ENCODE assay signal across 1 cellular context in the genomic region with DNA sequence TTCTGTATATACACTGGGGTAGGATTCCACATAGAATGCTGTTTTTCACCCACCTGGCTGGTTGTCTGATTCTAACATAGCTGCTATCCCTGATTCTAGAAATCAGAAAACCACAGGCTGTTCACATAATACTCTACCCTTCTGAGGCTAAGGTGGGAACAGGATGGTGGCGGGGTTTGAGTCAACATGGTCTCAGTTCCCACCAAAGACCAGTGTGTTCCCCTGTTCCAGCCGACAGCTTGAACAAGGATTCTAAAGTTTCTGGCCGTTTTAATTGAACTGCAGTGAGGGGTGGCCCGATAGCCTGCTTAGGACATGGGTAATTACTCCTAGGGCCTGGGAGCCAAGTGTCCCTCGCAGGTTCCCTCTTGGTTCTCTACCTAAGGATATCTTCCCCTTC.
TF ChIP-seq lines count a peak whose summit lies in the region.

No MANE protein-coding gene starts in this region.

TF ChIP-seq in WTC11, 78 proteins besides CTCF, POLR2A, EP300 and RAD21 (continued from another document):
- TF ChIP-seq, protein P1, sequence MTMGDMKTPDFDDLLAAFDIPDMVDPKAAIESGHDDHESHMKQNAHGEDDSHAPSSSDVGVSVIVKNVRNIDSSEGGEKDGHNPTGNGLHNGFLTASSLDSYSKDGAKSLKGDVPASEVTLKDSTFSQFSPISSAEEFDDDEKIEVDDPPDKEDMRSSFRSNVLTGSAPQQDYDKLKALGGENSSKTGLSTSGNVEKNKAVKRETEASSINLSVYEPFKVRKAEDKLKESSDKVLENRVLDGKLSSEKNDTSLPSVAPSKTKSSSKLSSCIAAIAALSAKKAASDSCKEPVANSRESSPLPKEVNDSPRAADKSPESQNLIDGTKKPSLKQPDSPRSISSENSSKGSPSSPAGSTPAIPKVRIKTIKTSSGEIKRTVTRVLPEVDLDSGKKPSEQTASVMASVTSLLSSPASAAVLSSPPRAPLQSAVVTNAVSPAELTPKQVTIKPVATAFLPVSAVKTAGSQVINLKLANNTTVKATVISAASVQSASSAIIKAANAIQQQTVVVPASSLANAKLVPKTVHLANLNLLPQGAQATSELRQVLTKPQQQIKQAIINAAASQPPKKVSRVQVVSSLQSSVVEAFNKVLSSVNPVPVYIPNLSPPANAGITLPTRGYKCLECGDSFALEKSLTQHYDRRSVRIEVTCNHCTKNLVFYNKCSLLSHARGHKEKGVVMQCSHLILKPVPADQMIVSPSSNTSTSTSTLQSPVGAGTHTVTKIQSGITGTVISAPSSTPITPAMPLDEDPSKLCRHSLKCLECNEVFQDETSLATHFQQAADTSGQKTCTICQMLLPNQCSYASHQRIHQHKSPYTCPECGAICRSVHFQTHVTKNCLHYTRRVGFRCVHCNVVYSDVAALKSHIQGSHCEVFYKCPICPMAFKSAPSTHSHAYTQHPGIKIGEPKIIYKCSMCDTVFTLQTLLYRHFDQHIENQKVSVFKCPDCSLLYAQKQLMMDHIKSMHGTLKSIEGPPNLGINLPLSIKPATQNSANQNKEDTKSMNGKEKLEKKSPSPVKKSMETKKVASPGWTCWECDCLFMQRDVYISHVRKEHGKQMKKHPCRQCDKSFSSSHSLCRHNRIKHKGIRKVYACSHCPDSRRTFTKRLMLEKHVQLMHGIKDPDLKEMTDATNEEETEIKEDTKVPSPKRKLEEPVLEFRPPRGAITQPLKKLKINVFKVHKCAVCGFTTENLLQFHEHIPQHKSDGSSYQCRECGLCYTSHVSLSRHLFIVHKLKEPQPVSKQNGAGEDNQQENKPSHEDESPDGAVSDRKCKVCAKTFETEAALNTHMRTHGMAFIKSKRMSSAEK (CRISPR knock-in tag; IDR thresholded peaks at IDR 0.05; ENCODE audit: borderline replicate concordance): no peak
- no peak for TF ChIP-seq SMAD3 (CRISPR knock-in tag; IDR thresholded peaks at IDR 0.05; ENCODE audit: borderline replicate concordance)
- TF ChIP-seq, protein P2, sequence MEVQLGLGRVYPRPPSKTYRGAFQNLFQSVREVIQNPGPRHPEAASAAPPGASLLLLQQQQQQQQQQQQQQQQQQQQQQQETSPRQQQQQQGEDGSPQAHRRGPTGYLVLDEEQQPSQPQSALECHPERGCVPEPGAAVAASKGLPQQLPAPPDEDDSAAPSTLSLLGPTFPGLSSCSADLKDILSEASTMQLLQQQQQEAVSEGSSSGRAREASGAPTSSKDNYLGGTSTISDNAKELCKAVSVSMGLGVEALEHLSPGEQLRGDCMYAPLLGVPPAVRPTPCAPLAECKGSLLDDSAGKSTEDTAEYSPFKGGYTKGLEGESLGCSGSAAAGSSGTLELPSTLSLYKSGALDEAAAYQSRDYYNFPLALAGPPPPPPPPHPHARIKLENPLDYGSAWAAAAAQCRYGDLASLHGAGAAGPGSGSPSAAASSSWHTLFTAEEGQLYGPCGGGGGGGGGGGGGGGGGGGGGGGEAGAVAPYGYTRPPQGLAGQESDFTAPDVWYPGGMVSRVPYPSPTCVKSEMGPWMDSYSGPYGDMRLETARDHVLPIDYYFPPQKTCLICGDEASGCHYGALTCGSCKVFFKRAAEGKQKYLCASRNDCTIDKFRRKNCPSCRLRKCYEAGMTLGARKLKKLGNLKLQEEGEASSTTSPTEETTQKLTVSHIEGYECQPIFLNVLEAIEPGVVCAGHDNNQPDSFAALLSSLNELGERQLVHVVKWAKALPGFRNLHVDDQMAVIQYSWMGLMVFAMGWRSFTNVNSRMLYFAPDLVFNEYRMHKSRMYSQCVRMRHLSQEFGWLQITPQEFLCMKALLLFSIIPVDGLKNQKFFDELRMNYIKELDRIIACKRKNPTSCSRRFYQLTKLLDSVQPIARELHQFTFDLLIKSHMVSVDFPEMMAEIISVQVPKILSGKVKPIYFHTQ (CRISPR knock-in tag; IDR thresholded peaks at IDR 0.05): no peak
- TF ChIP-seq ZBTB21 (CRISPR knock-in tag; IDR thresholded peaks at IDR 0.05; ENCODE audit: borderline replicate concordance): no peak
- TF ChIP-seq ZNF671 (CRISPR knock-in tag; IDR thresholded peaks at IDR 0.05): no peak
- TF ChIP-seq, protein P3, sequence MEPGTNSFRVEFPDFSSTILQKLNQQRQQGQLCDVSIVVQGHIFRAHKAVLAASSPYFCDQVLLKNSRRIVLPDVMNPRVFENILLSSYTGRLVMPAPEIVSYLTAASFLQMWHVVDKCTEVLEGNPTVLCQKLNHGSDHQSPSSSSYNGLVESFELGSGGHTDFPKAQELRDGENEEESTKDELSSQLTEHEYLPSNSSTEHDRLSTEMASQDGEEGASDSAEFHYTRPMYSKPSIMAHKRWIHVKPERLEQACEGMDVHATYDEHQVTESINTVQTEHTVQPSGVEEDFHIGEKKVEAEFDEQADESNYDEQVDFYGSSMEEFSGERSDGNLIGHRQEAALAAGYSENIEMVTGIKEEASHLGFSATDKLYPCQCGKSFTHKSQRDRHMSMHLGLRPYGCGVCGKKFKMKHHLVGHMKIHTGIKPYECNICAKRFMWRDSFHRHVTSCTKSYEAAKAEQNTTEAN (CRISPR knock-in tag; IDR thresholded peaks at IDR 0.05): no peak
- no peak for TF ChIP-seq GTF2I (CRISPR knock-in tag; conservative IDR thresholded peaks at IDR 0.05)
- no peak for TF ChIP-seq ZNF416 (CRISPR knock-in tag; IDR thresholded peaks at IDR 0.05)
- no peak for TF ChIP-seq NR1H2 (CRISPR knock-in tag; IDR thresholded peaks at IDR 0.05)
- no peak for TF ChIP-seq TCF7 (CRISPR knock-in tag; IDR thresholded peaks at IDR 0.05; ENCODE audit: low read depth)
- TF ChIP-seq ZNF219 (CRISPR knock-in tag; IDR thresholded peaks at IDR 0.05; ENCODE audit: borderline replicate concordance): no peak
- TF ChIP-seq, protein P4, sequence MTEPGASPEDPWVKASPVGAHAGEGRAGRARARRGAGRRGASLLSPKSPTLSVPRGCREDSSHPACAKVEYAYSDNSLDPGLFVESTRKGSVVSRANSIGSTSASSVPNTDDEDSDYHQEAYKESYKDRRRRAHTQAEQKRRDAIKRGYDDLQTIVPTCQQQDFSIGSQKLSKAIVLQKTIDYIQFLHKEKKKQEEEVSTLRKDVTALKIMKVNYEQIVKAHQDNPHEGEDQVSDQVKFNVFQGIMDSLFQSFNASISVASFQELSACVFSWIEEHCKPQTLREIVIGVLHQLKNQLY (CRISPR knock-in tag; IDR thresholded peaks at IDR 0.05): no peak
- no peak for TF ChIP-seq RORB (CRISPR knock-in tag; IDR thresholded peaks at IDR 0.05)
- TF ChIP-seq ZNF396 (CRISPR knock-in tag; IDR thresholded peaks at IDR 0.05; ENCODE audit: borderline replicate concordance): no peak
